ENCODE assay signal across 1 cellular context in the genomic region with DNA sequence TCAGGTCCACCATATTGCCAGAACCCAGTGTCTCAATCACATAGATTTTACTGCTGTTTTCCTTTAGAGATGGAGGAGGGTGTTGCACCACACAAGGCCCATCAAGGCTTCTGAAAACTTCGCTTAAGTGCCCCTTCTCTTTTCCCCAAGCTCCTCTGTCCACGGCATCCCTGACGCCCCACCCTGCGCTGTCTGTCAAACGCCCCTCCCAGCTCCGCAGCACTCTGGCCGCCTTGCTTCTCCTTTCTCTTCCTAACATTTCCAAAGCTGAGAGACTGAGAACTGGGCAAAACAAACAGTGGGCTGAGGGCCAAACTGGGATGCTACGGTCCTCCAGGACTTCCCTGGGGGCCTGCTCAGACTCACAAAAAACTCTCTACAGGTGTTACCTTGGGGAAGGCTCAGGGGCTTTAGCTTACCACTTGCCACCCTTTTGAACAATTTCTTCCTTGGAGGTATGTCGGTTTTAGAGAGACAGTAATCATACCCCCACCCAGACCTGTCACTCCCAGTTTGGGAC.
TF ChIP-seq lines count a peak whose summit lies in the region.

No MANE protein-coding gene starts in this region.

TF ChIP-seq in A549, 52 proteins besides CTCF, POLR2A, EP300 and RAD21 (continued from another document):
- TF ChIP-seq, protein P1, sequence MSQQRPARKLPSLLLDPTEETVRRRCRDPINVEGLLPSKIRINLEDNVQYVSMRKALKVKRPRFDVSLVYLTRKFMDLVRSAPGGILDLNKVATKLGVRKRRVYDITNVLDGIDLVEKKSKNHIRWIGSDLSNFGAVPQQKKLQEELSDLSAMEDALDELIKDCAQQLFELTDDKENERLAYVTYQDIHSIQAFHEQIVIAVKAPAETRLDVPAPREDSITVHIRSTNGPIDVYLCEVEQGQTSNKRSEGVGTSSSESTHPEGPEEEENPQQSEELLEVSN (IDR thresholded peaks at IDR 0.05; ENCODE audit: borderline replicate concordance, low read depth), result no peak
- TF ChIP-seq SREBF2 (IDR thresholded peaks at IDR 0.05), result no peak
- no peak for TF ChIP-seq CEBPB (IDR thresholded peaks at IDR 0.05)
- TF ChIP-seq, protein P2, sequence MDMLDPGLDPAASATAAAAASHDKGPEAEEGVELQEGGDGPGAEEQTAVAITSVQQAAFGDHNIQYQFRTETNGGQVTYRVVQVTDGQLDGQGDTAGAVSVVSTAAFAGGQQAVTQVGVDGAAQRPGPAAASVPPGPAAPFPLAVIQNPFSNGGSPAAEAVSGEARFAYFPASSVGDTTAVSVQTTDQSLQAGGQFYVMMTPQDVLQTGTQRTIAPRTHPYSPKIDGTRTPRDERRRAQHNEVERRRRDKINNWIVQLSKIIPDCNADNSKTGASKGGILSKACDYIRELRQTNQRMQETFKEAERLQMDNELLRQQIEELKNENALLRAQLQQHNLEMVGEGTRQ (IDR thresholded peaks at IDR 0.05), result no peak
- no peak for TF ChIP-seq FOSL2 (IDR thresholded peaks at IDR 0.05)
- no peak for TF ChIP-seq FOSL2 (CRISPR knock-in tag; IDR thresholded peaks at IDR 0.05)
- TF ChIP-seq BHLHE40 (IDR thresholded peaks at IDR 0.05; ENCODE audit: low read depth, low read length), result no peak
- no peak for TF ChIP-seq ZC3H11A (IDR thresholded peaks at IDR 0.05)
